In genomic region chr9:98109052-98109451, GRCh38 we compare ENCODE assay signal across 15 cellular contexts. TPM values are rescaled to one million over a fixed set of nuclear protein-coding genes. Genes with fewer than 3 reads are reported as not detected.
DNase-seq lines count a peak whose midpoint lies in the region; ATAC-seq and TF ChIP-seq lines count a peak whose summit lies in the region.
"Had no signal": no experiment of that assay in that cellular context is flagged by ENCODE, and none has a peak within 500 bp of the region (broad histone marks: within the 10 kb centered on the region; RNA-seq: fewer than 3 reads in every experiment).

No MANE protein-coding gene starts in this region.

- DNase-seq in DND-41 (peak; percentile 67), HL-60 (ENCODE audit: low read depth in 1 of 2, low spot score in 1 of 2) (no peak), natural killer cell (no peak), NOMO-1 treated with DMSO at 0.1 percent for 48 hours (lab: John Stamatoyannopoulos, UW; ENCODE audit: unreplicated experiment) (no peak), NCI-H2107 treated with DMSO at 0.1 percent for 48 hours (lab: John Stamatoyannopoulos, UW; ENCODE audit: unreplicated experiment) (no peak)
- DNase-seq in activated T-helper 2 cell treated with anti-CD3 and anti-CD28 coated beads, Interferon-gamma antibody, Interleukin-2, Interleukin-4, amounts not matched to agents 10 μg/mL and 5 μg/mL and 100 μg/mL, durations not matched to agents 14 hours and 24 hours and 36 hours (ENCODE audit: low spot score) = no peak
- DNase-seq: brain microvascular endothelial cell; HFFc6; IMR-90; NCI-H2081; stimulated activated CD4-positive, alpha-beta T cell treated with anti-CD3 and anti-CD28 coated beads, Interleukin-1b, Interleukin-23, amount 100 ng/mL, for 48 hours had no signal

- peak overlapping the region; percentile 93 for H3K27ac Mint-ChIP-seq in activated T-helper 2 cell treated with anti-CD3 and anti-CD28 coated beads, Interferon-gamma antibody, Interleukin-2, Interleukin-4, amounts not matched to agents 10 μg/mL and 5 μg/mL and 100 μg/mL, durations not matched to agents 14 hours and 24 hours and 36 hours
- peak overlapping the region; percentile 89 to 92 for H3K27ac Mint-ChIP-seq in natural killer cell
- H3K27ac Mint-ChIP-seq: HFFc6 had no signal

- H3K27ac ChIP-seq in DND-41 (ENCODE audit: low read length) = peak overlapping the region; percentile 99
- peak overlapping the region; percentile 80 for H3K27ac ChIP-seq in HL-60 (replicated peaks)
- H3K27ac ChIP-seq: brain microvascular endothelial cell had no signal

- H3K4me1 Mint-ChIP-seq in activated T-helper 2 cell treated with anti-CD3 and anti-CD28 coated beads, Interferon-gamma antibody, Interleukin-2, Interleukin-4, amounts not matched to agents 10 μg/mL and 5 μg/mL and 100 μg/mL, durations not matched to agents 14 hours and 24 hours and 36 hours (ENCODE audit: low read depth) = peaks cover 60% of the 10 kb centered on the region
- H3K4me1 Mint-ChIP-seq in natural killer cell = peaks cover 50 to 61% of the 10 kb centered on the region in 2 donors

- H3K27me3 ChIP-seq in DND-41 (ENCODE audit: insufficient read depth, low read length, poor library complexity) (no peaks in the 10 kb centered on the region), HL-60 (ENCODE audit: insufficient read depth, poor library complexity, severe bottlenecking) (no peaks in the 10 kb centered on the region)
- H3K27me3 ChIP-seq: brain microvascular endothelial cell, pancreas had no signal

- ATAC-seq in DND-41 (ENCODE audit: insufficient read depth, low read depth) (peak; percentile 58), natural killer cell (no peak), HG03354 (IDR thresholded peaks at IDR 0.05; ENCODE audit: poor library complexity, severe bottlenecking, unreplicated experiment) (no peak), GM21619 (IDR thresholded peaks at IDR 0.05; ENCODE audit: unreplicated experiment) (no peak)

- peaks cover 64% of the 10 kb centered on the region for H3K79me2 ChIP-seq in DND-41 (ENCODE audit: insufficient read depth, low read length)

- H3K36me3 ChIP-seq in DND-41 (ENCODE audit: insufficient read depth, low read length) = peaks cover 55% of the 10 kb centered on the region
- H3K36me3 ChIP-seq: brain microvascular endothelial cell, pancreas had no signal

- no peak overlapping the region for H3K4me3 Mint-ChIP-seq in activated T-helper 2 cell treated with anti-CD3 and anti-CD28 coated beads, Interferon-gamma antibody, Interleukin-2, Interleukin-4, amounts not matched to agents 10 μg/mL and 5 μg/mL and 100 μg/mL, durations not matched to agents 14 hours and 24 hours and 36 hours (ENCODE audit: low read depth)
- no peak overlapping the region for H3K4me3 Mint-ChIP-seq in natural killer cell
- H3K4me3 Mint-ChIP-seq: HFFc6 had no signal

- TF ChIP-seq CTCF in DND-41 (IDR thresholded peaks at IDR 0.05; ENCODE audit: borderline replicate concordance, extremely low read depth, low read length, poor library complexity, severe bottlenecking) (no peak), HL-60 (IDR thresholded peaks at IDR 0.05; ENCODE audit: insufficient read depth, low read length) (no peak), natural killer cell (IDR thresholded peaks at IDR 0.05) (no peak)

- peaks cover 60% of the 10 kb centered on the region for H3K4me1 ChIP-seq in DND-41 (ENCODE audit: insufficient read depth, low read length)
- H3K4me1 ChIP-seq: pancreas had no signal

- intact Hi-C loops in activated T-helper 2 cell treated with anti-CD3 and anti-CD28 coated beads, Interferon-gamma antibody, Interleukin-2, Interleukin-4, amounts not matched to agents 10 μg/mL and 5 μg/mL and 100 μg/mL, durations not matched to agents 14 hours and 24 hours and 36 hours (cut with micrococcal nuclease) = loop anchor here (10.0 kb wide), 1 partner anchor 184 kb away; the partner anchor contains the start of gene TRMO
- intact Hi-C loops in natural killer cell (cut with micrococcal nuclease) = loop anchor here (5.0 to 10.0 kb wide), 2 partner anchors 146 to 187 kb away; partner anchors contain the start of genes TBC1D2 and TRMO

- H3K4me3 ChIP-seq in DND-41 (ENCODE audit: low read depth in 1 of 2, low read length in 2 of 2) = no peak overlapping the region
- H3K4me3 ChIP-seq in HL-60 (replicated peaks; ENCODE audit: insufficient read depth, low read length) = no peak overlapping the region
- H3K4me3 ChIP-seq: lung, pancreas had no signal

- H4K20me1 ChIP-seq in DND-41 (ENCODE audit: insufficient read depth, low read length) = no peaks in the 10 kb centered on the region

- H3K27me3 Mint-ChIP-seq in activated T-helper 2 cell treated with anti-CD3 and anti-CD28 coated beads, Interferon-gamma antibody, Interleukin-2, Interleukin-4, amounts not matched to agents 10 μg/mL and 5 μg/mL and 100 μg/mL, durations not matched to agents 14 hours and 24 hours and 36 hours (ENCODE audit: low read depth) = no peaks in the 10 kb centered on the region
- no peaks in the 10 kb centered on the region for H3K27me3 Mint-ChIP-seq in natural killer cell (ENCODE audit: low read depth in 2 of 2)

- H3K9ac ChIP-seq in DND-41 (ENCODE audit: low read depth, low read length) = peak overlapping the region; percentile 55

- no peak overlapping the region for H2AFZ ChIP-seq in DND-41 (ENCODE audit: low read depth, low read length)

- peaks cover 70% of the 10 kb centered on the region for H3K36me3 Mint-ChIP-seq in activated T-helper 2 cell treated with anti-CD3 and anti-CD28 coated beads, Interferon-gamma antibody, Interleukin-2, Interleukin-4, amounts not matched to agents 10 μg/mL and 5 μg/mL and 100 μg/mL, durations not matched to agents 14 hours and 24 hours and 36 hours (ENCODE audit: low read depth)
- no peaks in the 10 kb centered on the region for H3K36me3 Mint-ChIP-seq in natural killer cell

- peak overlapping the region; percentile 41 for H3K4me2 ChIP-seq in DND-41 (ENCODE audit: insufficient read depth, low read length)

- no peaks in the 10 kb centered on the region for H3K9me3 ChIP-seq in DND-41 (ENCODE audit: insufficient read depth, low read length, severe bottlenecking)
- H3K9me3 ChIP-seq: pancreas had no signal

- H3K9me3 Mint-ChIP-seq in activated T-helper 2 cell treated with anti-CD3 and anti-CD28 coated beads, Interferon-gamma antibody, Interleukin-2, Interleukin-4, amounts not matched to agents 10 μg/mL and 5 μg/mL and 100 μg/mL, durations not matched to agents 14 hours and 24 hours and 36 hours = peaks cover 6% of the 10 kb centered on the region
- no peaks in the 10 kb centered on the region for H3K9me3 Mint-ChIP-seq in natural killer cell
- H3K9me3 Mint-ChIP-seq: HFFc6 had no signal

RNA-seq across cellular contexts. Expression of gene TRIM14, which starts 10.0 kb away (rescaled TPM):
- 37.7 and 41.5 TPM in 2 replicates for total RNA-seq in activated T-helper 2 cell treated with anti-CD3 and anti-CD28 coated beads, Interferon-gamma antibody, Interleukin-2, Interleukin-4, amounts not matched to agents 10 μg/mL and 5 μg/mL and 100 μg/mL, durations not matched to agents 14 hours and 24 hours and 36 hours
- 10 to 100 TPM; 45.1 to 66.5 (median 65.3) TPM for total RNA-seq in natural killer cell

RNA-seq across cellular contexts. Expression of gene NANS, which starts 52.5 kb away (rescaled TPM):
- total RNA-seq in activated T-helper 2 cell treated with anti-CD3 and anti-CD28 coated beads, Interferon-gamma antibody, Interleukin-2, Interleukin-4, amounts not matched to agents 10 μg/mL and 5 μg/mL and 100 μg/mL, durations not matched to agents 14 hours and 24 hours and 36 hours = 63.4 and 64.7 TPM in 2 replicates
- total RNA-seq in natural killer cell = 10 to 100 TPM; 30.7 to 36.8 (median 34.1) TPM
